Comparison of ENCODE assay signal across 18 cellular contexts in genomic region chrX:133630362-133630761, GRCh38.
"Had no signal": no experiment of that assay in that cellular context is flagged by ENCODE, and none has a peak within 500 bp of the region (broad histone marks: within the 10 kb centered on the region; RNA-seq: fewer than 3 reads in every experiment).

No MANE protein-coding gene starts in this region.

- H3K27me3 ChIP-seq: brain microvascular endothelial cell, left lung, tibial artery, vagina had no signal

- H3K36me3 ChIP-seq: brain microvascular endothelial cell, left lung, tibial artery, vagina had no signal

- H3K4me1 ChIP-seq: left lung, vagina had no signal

- DNase-seq: activated CD4-positive, alpha-beta T cell treated with anti-CD3 and anti-CD28 coated beads, Interleukin-2, amount 50 U/mL, for 1 hour; activated CD8-positive, alpha-beta memory T cell treated with anti-CD3 and anti-CD28 coated beads for 24 hours; activated gamma-delta T cell treated with Interleukin-2 at 50 U/mL for 16 hours; activated naive CD8-positive, alpha-beta T cell treated with anti-CD3 and anti-CD28 coated beads for 36 hours; brain microvascular endothelial cell; cerebellar nuclear complex; effector CD8-positive, alpha-beta T cell; left lung; stimulated activated CD4-positive, alpha-beta T cell treated with anti-CD3 and anti-CD28 coated beads, Interleukin-15, amount 100 ng/mL, for 24 hours; stimulated activated CD4-positive, alpha-beta T cell treated with anti-CD3 and anti-CD28 coated beads, Interleukin-4, amount 100 ng/mL, for 1 hour; stimulated activated naive B cell treated with anti-CD40 and anti-IgM and Interleukin-4, amounts not matched to agents 10 μg/mL and 1 μg/mL and 100 μg/mL, for 72 hours; T-cell; T-helper 9 cell; tibial artery had no signal

- ATAC-seq: activated CD4-positive, CD25-positive, alpha-beta regulatory T cell treated with anti-CD3 and anti-CD28 coated beads, Interleukin-2, amount 50 U/mL, for 24 hours; left lung; natural killer cell treated with Interleukin-12 subunit alpha and Interleukin-12 subunit beta and Interleukin-15 and Interleukin-18, amount 100 ng/mL, for 72 hours; stimulated activated naive B cell treated with anti-CD40 and anti-IgM and Interleukin-4, amounts not matched to agents 10 μg/mL and 1 μg/mL and 100 μg/mL, for 72 hours; T-cell had no signal

- H3K9me3 ChIP-seq: left lung, tibial artery, vagina had no signal

- H3K4me3 ChIP-seq: left lung, skin epidermis, tibial artery, vagina had no signal

- H3K27ac ChIP-seq: brain microvascular endothelial cell, left lung, skin epidermis, tibial artery, vagina had no signal
